ENCODE assay signal across 31 cellular contexts in the genomic region with DNA sequence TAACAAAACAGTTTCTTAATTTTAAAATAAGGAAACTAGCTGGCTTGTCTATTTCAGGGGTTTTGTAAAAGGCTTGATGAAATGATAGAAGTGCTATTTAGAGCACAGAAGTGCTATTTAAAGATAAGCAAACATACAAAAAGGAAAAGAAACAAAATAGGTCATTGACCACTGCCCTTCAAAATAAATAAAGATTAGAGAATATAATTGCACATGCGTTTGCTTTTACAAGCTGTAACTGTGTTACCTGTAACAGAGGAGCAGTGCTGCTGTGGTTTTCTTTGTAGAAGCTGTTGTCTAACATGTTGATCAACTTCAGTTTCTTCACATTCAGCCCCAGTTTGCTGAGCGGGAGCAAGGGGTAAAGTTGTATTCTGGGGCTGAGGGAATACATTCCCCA.
"Had no signal": no experiment of that assay in that cellular context is flagged by ENCODE, and none has a peak within 500 bp of the region (broad histone marks: within the 10 kb centered on the region; RNA-seq: fewer than 3 reads in every experiment).

No MANE protein-coding gene starts in this region.

- H3K4me3 ChIP-seq: ascending aorta, esophagus squamous epithelium, gastroesophageal sphincter, heart right ventricle had no signal

- H3K27ac ChIP-seq: ascending aorta, brain microvascular endothelial cell, epithelial cell of prostate, esophagus squamous epithelium, gastroesophageal sphincter, heart right ventricle had no signal

- FAIRE-seq: bronchial epithelial cell, endothelial cell of umbilical vein had no signal

- H3K4me1 ChIP-seq: ascending aorta, esophagus squamous epithelium, gastroesophageal sphincter, heart right ventricle had no signal

- H3K9me3 ChIP-seq: ascending aorta, esophagus squamous epithelium, gastroesophageal sphincter, heart right ventricle had no signal

- DNase-seq: activated CD4-positive, alpha-beta memory T cell treated with anti-CD3 and anti-CD28 coated beads for 36 hours; activated CD4-positive, alpha-beta T cell treated with anti-CD3 and anti-CD28 coated beads for 36 hours; activated CD4-positive, alpha-beta T cell treated with anti-CD3 and anti-CD28 coated beads, Interleukin-2, amount 10 ng/mL, durations not matched to agents 24 days and 14 days; activated CD4-positive, CD25-positive, alpha-beta regulatory T cell; activated CD4-positive, CD25-positive, alpha-beta regulatory T cell treated with anti-CD3 and anti-CD28 coated beads, Interleukin-2, amount 50 U/mL, for 72 hours; activated CD8-positive, alpha-beta memory T cell treated with anti-CD3 and anti-CD28 coated beads, Interleukin-2, amount 10 ng/mL, durations not matched to agents 7 days and 5 days; activated CD8-positive, alpha-beta memory T cell treated with anti-CD3 and anti-CD28 coated beads, Interleukin-2, amount 50 U/mL, for 4 hours; activated CD8-positive, alpha-beta T cell treated with anti-CD3 and anti-CD28 coated beads, Interleukin-2, amount 10 ng/mL, durations not matched to agents 7 days and 5 days; activated gamma-delta T cell; activated naive CD4-positive, alpha-beta T cell; activated naive CD4-positive, alpha-beta T cell treated with anti-CD3 and anti-CD28 coated beads, Interleukin-2, amount 10 ng/mL, durations not matched to agents 7 days and 5 days; activated naive CD8-positive, alpha-beta T cell treated with anti-CD3 and anti-CD28 coated beads, Interleukin-2, amount 10 ng/mL, durations not matched to agents 7 days and 5 days; activated T-cell treated with anti-CD3 and anti-CD28 coated beads, Interleukin-2, amount 50 U/mL, for 1 hour; activated T-cell treated with anti-CD3 and anti-CD28 coated beads, Interleukin-2, amount 50 U/mL, for 48 hours; brain microvascular endothelial cell; cortex of kidney; dermis blood vessel endothelial cell; effector CD4-positive, alpha-beta T cell; effector memory CD8-positive, alpha-beta T cell; esophagus squamous epithelium; foreskin melanocyte; heart right ventricle; T-helper 1 cell; T-helper 17 cell; T1000 had no signal

- H3K36me3 ChIP-seq: ascending aorta, brain microvascular endothelial cell, esophagus squamous epithelium, gastroesophageal sphincter, heart right ventricle had no signal

- H3K27me3 ChIP-seq: ascending aorta, brain microvascular endothelial cell, esophagus squamous epithelium, gastroesophageal sphincter had no signal

- ATAC-seq: activated CD4-positive, alpha-beta T cell treated with anti-CD3 and anti-CD28 coated beads for 36 hours; activated CD8-positive, alpha-beta memory T cell treated with anti-CD3 and anti-CD28 coated beads, Interleukin-2, amount 10 ng/mL, durations not matched to agents 7 days and 5 days; activated CD8-positive, alpha-beta T cell treated with anti-CD3 and anti-CD28 coated beads, Interleukin-2, amount 10 ng/mL, durations not matched to agents 7 days and 5 days; activated naive CD4-positive, alpha-beta T cell treated with anti-CD3 and anti-CD28 coated beads, Interleukin-2, amount 50 U/mL, for 72 hours; effector memory CD8-positive, alpha-beta T cell; gastroesophageal sphincter; heart right ventricle; T-helper 17 cell had no signal
